1 cellular context compared by ENCODE assay signal in genomic region chr16:89191033-89191900, GRCh38.
TF ChIP-seq lines count a peak whose summit lies in the region.

No MANE protein-coding gene starts in this region.

TF ChIP-seq in GM12878, 131 proteins besides CTCF, POLR2A, EP300 and RAD21:
- TF ChIP-seq BCL3 (IDR thresholded peaks at IDR 0.05; ENCODE audit: borderline replicate concordance, insufficient read depth, low read depth, low read length, poor library complexity, severe bottlenecking) (peak; percentile 18), ZZZ3 (IDR thresholded peaks at IDR 0.05; ENCODE audit: control insufficient read depth, insufficient read length, low read depth) (no peak)
